8 cellular contexts compared by ENCODE assay signal in genomic region chr19:39411832-39412099, GRCh38. TPM values are rescaled to one million over a fixed set of nuclear protein-coding genes. Genes with fewer than 3 reads are reported as not detected.
DNase-seq lines count a peak whose midpoint lies in the region; ATAC-seq, FAIRE-seq and TF ChIP-seq lines count a peak whose summit lies in the region.

No MANE protein-coding gene starts in this region.

- H3K4me1 Mint-ChIP-seq in activated naive CD8-positive, alpha-beta T cell (ENCODE audit: low read depth), result peaks cover 41% of the 10 kb centered on the region

- peak; percentile 86 for TF ChIP-seq CTCF in GM10248 (IDR thresholded peaks at IDR 0.05; ENCODE audit: control extremely low read depth, extremely low read depth, low read depth, missing control alignments)
- TF ChIP-seq CTCF in pancreas (IDR thresholded peaks at IDR 0.05), result peak; percentile 82 to 90 (median 88)
- peak; percentile 84 to 100 (median 94) for TF ChIP-seq CTCF in transverse colon (IDR thresholded peaks at IDR 0.05)

- peak; percentile 57 for DNase-seq in GM10248 (ENCODE audit: extremely low spot score)
- DNase-seq in NCI-H1092 treated with DMSO at 0.1 percent for 48 hours (lab: John Stamatoyannopoulos, UW), result peak; percentile 90
- peak; percentile 67 to 94 (median 85) for DNase-seq in head of caudate nucleus
- DNase-seq in pancreas, result peak; percentile 83 to 92 (median 90)
- peak; percentile 96 for DNase-seq in transverse colon

- H3K27me3 ChIP-seq in pancreas, result no peaks in the 10 kb centered on the region
- peaks cover 17% of the 10 kb centered on the region for H3K27me3 ChIP-seq in transverse colon

- H3K4me1 ChIP-seq in pancreas (peaks cover 12 to 20% (median 15%) of the 10 kb centered on the region in 3 donors), transverse colon (peaks cover 11 to 52% (median 39%) of the 10 kb centered on the region in 4 donors)

- peak; percentile 22 for ATAC-seq in HG02623 (IDR thresholded peaks at IDR 0.05; ENCODE audit: unreplicated experiment)
- peak; percentile 55 for ATAC-seq in SK-N-SH treated with all-trans-retinoic acid at 6 μM for 48 hours
- ATAC-seq in pancreas, result peak; percentile 47 to 66 (median 60)

- H3K9me3 Mint-ChIP-seq in activated naive CD8-positive, alpha-beta T cell (ENCODE audit: low read depth), result no peaks in the 10 kb centered on the region

- CTCF ChIA-PET in GM10248 (lab: Yijun Ruan, JAX), result interaction anchor here (0.7 to 2.3 kb wide), 20 partner anchors 8 to 290 kb away, joined by 3 to 103 read pairs (median 5); partner anchors contain the start of genes MED29, PAF1 and SAMD4B

- H3K36me3 ChIP-seq in pancreas (peaks cover 0 to 5% (median 0%) of the 10 kb centered on the region in 3 donors), transverse colon (peaks cover 0 to 14% (median 8%) of the 10 kb centered on the region in 4 donors)

- no peak for FAIRE-seq in pancreas (lab: Jason Lieb, UNC)

- peaks cover 5% of the 10 kb centered on the region for H3K36me3 Mint-ChIP-seq in activated naive CD8-positive, alpha-beta T cell

- intact Hi-C loops in head of caudate nucleus (cut with DNase I), result no loop called here
- intact Hi-C loops in pancreas (cut with DNase I), result no loop called here
- intact Hi-C loops in transverse colon (cut with DNase I; ENCODE audit: low total_unique reads), result loop anchor here (2.0 kb wide), 1 partner anchor 13 kb away; no protein-coding TSS in a partner anchor

- H3K9me3 ChIP-seq in pancreas (no peaks in the 10 kb centered on the region), transverse colon (no peaks in the 10 kb centered on the region)

- POLR2A ChIA-PET in GM10248 (lab: Yijun Ruan, JAX), result interaction anchor here (0.5 to 2.3 kb wide), 5 partner anchors 9 to 24 kb away, joined by 3 to 23 read pairs (median 4); partner anchors contain the start of gene RPS16

- H3K4me3 Mint-ChIP-seq in activated naive CD8-positive, alpha-beta T cell, result peak overlapping the region; percentile 84

- 0 to 1% methylated on average over 7 of the region's 7 CpGs for WGBS in pancreas, 2 donors
- 0% methylated on average over 1 to 7 of the region's 7 CpGs for WGBS in transverse colon (ENCODE audit: low coverage in 1 of 2), 2 donors

- no peaks in the 10 kb centered on the region for H3K27me3 Mint-ChIP-seq in activated naive CD8-positive, alpha-beta T cell

- TF ChIP-seq EP300 in transverse colon (IDR thresholded peaks at IDR 0.05; ENCODE audit: low read depth), result no peak

- H3K27ac ChIP-seq in pancreas, result peak overlapping the region; percentile 89 to 99 (median 94)
- peak overlapping the region; percentile 98 to 100 (median 99) for H3K27ac ChIP-seq in transverse colon

- peak overlapping the region; percentile 93 for H3K27ac Mint-ChIP-seq in activated naive CD8-positive, alpha-beta T cell

- no peak for TF ChIP-seq POLR2A in transverse colon (IDR thresholded peaks at IDR 0.05)

- in situ Hi-C loops in transverse colon (cut with MboI; ENCODE audit: low pct_ligation_motif_present in 1 of 4, low pct_unique_long_range_greater_than_20kb in 1 of 4, low sequenced_read_pairs in 3 of 4), result no loop called here

- H3K4me3 ChIP-seq in pancreas (peak overlapping the region in 3 of 4 donors; percentile 70 to 96 (median 79)), transverse colon (peak overlapping the region in 3 of 4 donors; percentile 10 to 84 (median 66))

TF ChIP-seq in SK-N-SH treated with all-trans-retinoic acid at 6 μM for 48 hours, 23 proteins besides CTCF, POLR2A, EP300 and RAD21:
- TF ChIP-seq TSHZ2 (CRISPR knock-in tag; IDR thresholded peaks at IDR 0.05) (no peak), PATZ1 (CRISPR knock-in tag; IDR thresholded peaks at IDR 0.05; ENCODE audit: borderline replicate concordance) (0 out of 2 replicates have a peak, but pooled peaks have one; percentile 56), OSR1 (CRISPR knock-in tag; IDR thresholded peaks at IDR 0.05) (no peak), ZC3H10 (CRISPR knock-in tag; IDR thresholded peaks at IDR 0.05) (no peak), CSRNP3 (CRISPR knock-in tag; IDR thresholded peaks at IDR 0.05) (no peak; the same call in 1 of the 2 replicates), TOX (CRISPR knock-in tag; IDR thresholded peaks at IDR 0.05; ENCODE audit: borderline replicate concordance) (no peak), GLIS3 (CRISPR knock-in tag; IDR thresholded peaks at IDR 0.05) (no peak), ISL1 (CRISPR knock-in tag; IDR thresholded peaks at IDR 0.05) (no peak)

RNA-seq across cellular contexts. Expression of gene PLEKHG2, which starts 0.7 kb away (rescaled TPM):
- 10 to 100 TPM in 1 of 6 donors, 1 to 10 TPM in 5; 3.1 to 15.0 (median 7.8) TPM for total RNA-seq in pancreas
- polyA plus RNA-seq in pancreas, result 10 to 100 TPM in 1 of 2 donors, 1 to 10 TPM in 1; 6.8 to 12.8 TPM
- 10 to 100 TPM in 2 of 4 donors, 1 to 10 TPM in 2; 6.1 to 27.7 (median 11.9) TPM for total RNA-seq in transverse colon

RNA-seq across cellular contexts. Expression of gene ZFP36, which starts 5.1 kb away (rescaled TPM):
- total RNA-seq in pancreas, result 10 to 100 TPM; 20.2 to 45.6 (median 31.9) TPM
- 100 to 1,000 TPM; 104 to 151 TPM for polyA plus RNA-seq in pancreas
- total RNA-seq in transverse colon, result 100 to 1,000 TPM; 280 to 924 (median 309) TPM

RNA-seq across cellular contexts. Expression of gene MED29, which starts 20.6 kb away (rescaled TPM):
- total RNA-seq in pancreas (10 to 100 TPM; 15.2 to 23.9 (median 17.5) TPM), transverse colon (10 to 100 TPM; 22.8 to 37.4 (median 27.8) TPM)
- polyA plus RNA-seq in pancreas, result 10 to 100 TPM; 13.2 to 21.0 TPM

RNA-seq across cellular contexts. Expression of gene PAF1, which starts 20.9 kb away (rescaled TPM):
- total RNA-seq in pancreas (10 to 100 TPM; 11.3 to 17.7 (median 14.6) TPM), transverse colon (10 to 100 TPM; 37.8 to 71.2 (median 43.0) TPM)
- 10 to 100 TPM; 28.1 to 41.1 TPM for polyA plus RNA-seq in pancreas

RNA-seq across cellular contexts. Expression of gene RPS16, which starts 24.0 kb away (rescaled TPM):
- total RNA-seq in pancreas, result 1,000 to 10,000 TPM in 5 of 6 donors, 100 to 1,000 TPM in 1; 920 to 1,759 (median 1,167) TPM
- polyA plus RNA-seq in pancreas, result 1,000 to 10,000 TPM; 1,276 to 1,384 TPM
- total RNA-seq in transverse colon, result 1,000 to 10,000 TPM in 3 of 4 donors, 100 to 1,000 TPM in 1; 718 to 1,665 (median 1,335) TPM

Comparison
In these comparisons a context has a peak if more than half of its experiments do, and no peak if none do; other contexts are left out.
1. Peak in every context shown above with its lines: DNase-seq, ATAC-seq, H3K4me3 ChIP-seq and H3K27ac ChIP-seq.
2. RNA of gene ZFP36, which starts 5.1 kb away (total RNA-seq): 280 to 924 TPM in transverse colon; 20.2 to 45.6 TPM in pancreas; every median in the first group is over 4 times any median in the second.